Comparison of ENCODE assay signal across 33 cellular contexts in genomic region chr13:70884196-70884595, GRCh38.
"Had no signal": no experiment of that assay in that cellular context is flagged by ENCODE, and none has a peak within 500 bp of the region (broad histone marks: within the 10 kb centered on the region; RNA-seq: fewer than 3 reads in every experiment).

No MANE protein-coding gene starts in this region.

- H3K4me3 ChIP-seq: ascending aorta, breast epithelium, cardiac muscle cell, colonic mucosa, esophagus squamous epithelium, gastroesophageal sphincter, heart right ventricle, hepatocyte had no signal

- H3K27ac ChIP-seq: ascending aorta, breast epithelium, cardiac muscle cell, colonic mucosa, epithelial cell of prostate, esophagus squamous epithelium, gastroesophageal sphincter, heart right ventricle, hepatocyte, WERI-Rb-1 had no signal

- H3K9me3 ChIP-seq: ascending aorta, breast epithelium, colonic mucosa, esophagus squamous epithelium, gastroesophageal sphincter had no signal

- H3K36me3 ChIP-seq: ascending aorta, breast epithelium, cardiac muscle cell, colonic mucosa, esophagus squamous epithelium, gastroesophageal sphincter, heart right ventricle, WERI-Rb-1 had no signal

- H3K27ac Mint-ChIP-seq: activated B cell treated with CpG ODN at 0.5 μM for 24 hours; activated CD4-positive, alpha-beta memory T cell treated with anti-CD3 and anti-CD28 coated beads for 36 hours; activated CD4-positive, alpha-beta T cell treated with anti-CD3 and anti-CD28 coated beads, Interleukin-2, amount 10 ng/mL, durations not matched to agents 24 days and 14 days; activated CD8-positive, alpha-beta memory T cell treated with anti-CD3 and anti-CD28 coated beads, Interleukin-2, amount 10 ng/mL, durations not matched to agents 7 days and 5 days; activated CD8-positive, alpha-beta T cell treated with anti-CD3 and anti-CD28 coated beads, Interleukin-2, amount 10 ng/mL, durations not matched to agents 7 days and 5 days; activated naive CD4-positive, alpha-beta T cell treated with anti-CD3 and anti-CD28 coated beads for 36 hours; activated naive CD4-positive, alpha-beta T cell treated with anti-CD3 and anti-CD28 coated beads, Interleukin-2, amount 50 U/mL, for 72 hours; activated naive CD8-positive, alpha-beta T cell treated with anti-CD3 and anti-CD28 coated beads, Interleukin-2, amount 10 ng/mL, durations not matched to agents 7 days and 5 days; activated T-helper 1 cell treated with anti-CD3 and anti-CD28 coated beads, Interleukin-12 subunit alpha, Interleukin-12 subunit beta, Interleukin-2, Interleukin-4 antibody, amounts not matched to agents 30 ng/mL and 10 ng/mL and 1 ng/mL, durations not matched to agents 14 hours and 24 hours and 36 hours; activated T-helper 2 cell treated with anti-CD3 and anti-CD28 coated beads, Interferon-gamma antibody, Interleukin-2, Interleukin-4, amounts not matched to agents 10 μg/mL and 5 μg/mL and 100 μg/mL, durations not matched to agents 14 hours and 24 hours and 36 hours; brain had no signal

- H3K27me3 Mint-ChIP-seq: activated B cell treated with CpG ODN at 0.5 μM for 24 hours; activated CD4-positive, alpha-beta memory T cell treated with anti-CD3 and anti-CD28 coated beads for 36 hours; activated CD4-positive, alpha-beta T cell treated with anti-CD3 and anti-CD28 coated beads, Interleukin-2, amount 10 ng/mL, durations not matched to agents 24 days and 14 days; activated CD8-positive, alpha-beta memory T cell treated with anti-CD3 and anti-CD28 coated beads, Interleukin-2, amount 10 ng/mL, durations not matched to agents 7 days and 5 days; activated naive CD8-positive, alpha-beta T cell treated with anti-CD3 and anti-CD28 coated beads, Interleukin-2, amount 10 ng/mL, durations not matched to agents 7 days and 5 days; brain had no signal

- H3K27me3 ChIP-seq: ascending aorta, breast epithelium, cardiac muscle cell, colonic mucosa, esophagus squamous epithelium, gastroesophageal sphincter, heart right ventricle, hepatocyte had no signal

- DNase-seq: activated B cell treated with CpG ODN at 0.5 μM for 24 hours; activated CD4-positive, alpha-beta memory T cell treated with anti-CD3 and anti-CD28 coated beads for 36 hours; activated CD4-positive, alpha-beta T cell treated with anti-CD3 and anti-CD28 coated beads, Interleukin-2, amount 10 ng/mL, durations not matched to agents 24 days and 14 days; activated CD8-positive, alpha-beta memory T cell treated with anti-CD3 and anti-CD28 coated beads, Interleukin-2, amount 10 ng/mL, durations not matched to agents 7 days and 5 days; activated CD8-positive, alpha-beta memory T cell treated with anti-CD3 and anti-CD28 coated beads, Interleukin-2, amount 50 U/mL, for 4 hours; activated CD8-positive, alpha-beta T cell treated with anti-CD3 and anti-CD28 coated beads, Interleukin-2, amount 10 ng/mL, durations not matched to agents 7 days and 5 days; activated effector memory CD4-positive, alpha-beta T cell treated with anti-CD3 and anti-CD28 coated beads, Interleukin-2, amount 50 U/mL, for 16 hours; activated naive CD4-positive, alpha-beta T cell treated with anti-CD3 and anti-CD28 coated beads for 36 hours; activated naive CD8-positive, alpha-beta T cell treated with anti-CD3 and anti-CD28 coated beads, Interleukin-2, amount 10 ng/mL, durations not matched to agents 7 days and 5 days; activated T-cell treated with anti-CD3 and anti-CD28 coated beads, Interleukin-2, amount 50 U/mL, for 1 hour; activated T-cell treated with anti-CD3 and anti-CD28 coated beads, Interleukin-2, amount 50 U/mL, for 48 hours; central memory CD4-positive, alpha-beta T cell; cerebellar nuclear complex; colonic mucosa; effector CD8-positive, alpha-beta T cell; esophagus squamous epithelium; foreskin melanocyte; heart right ventricle; T-helper 9 cell; WERI-Rb-1 had no signal

- H3K4me2 ChIP-seq: hepatocyte had no signal

- H3K79me2 ChIP-seq: hepatocyte had no signal

- FAIRE-seq: endometrium, endothelial cell of umbilical vein had no signal

- H2AFZ ChIP-seq: hepatocyte had no signal

- H3K4me3 Mint-ChIP-seq: activated B cell treated with CpG ODN at 0.5 μM for 24 hours; activated CD4-positive, alpha-beta memory T cell treated with anti-CD3 and anti-CD28 coated beads for 36 hours; activated CD4-positive, alpha-beta T cell treated with anti-CD3 and anti-CD28 coated beads, Interleukin-2, amount 10 ng/mL, durations not matched to agents 24 days and 14 days; activated CD8-positive, alpha-beta memory T cell treated with anti-CD3 and anti-CD28 coated beads, Interleukin-2, amount 10 ng/mL, durations not matched to agents 7 days and 5 days; activated CD8-positive, alpha-beta T cell treated with anti-CD3 and anti-CD28 coated beads, Interleukin-2, amount 10 ng/mL, durations not matched to agents 7 days and 5 days; activated naive CD4-positive, alpha-beta T cell treated with anti-CD3 and anti-CD28 coated beads for 36 hours; activated naive CD8-positive, alpha-beta T cell treated with anti-CD3 and anti-CD28 coated beads, Interleukin-2, amount 10 ng/mL, durations not matched to agents 7 days and 5 days; activated T-helper 1 cell treated with anti-CD3 and anti-CD28 coated beads, Interleukin-12 subunit alpha, Interleukin-12 subunit beta, Interleukin-2, Interleukin-4 antibody, amounts not matched to agents 30 ng/mL and 10 ng/mL and 1 ng/mL, durations not matched to agents 14 hours and 24 hours and 36 hours; brain had no signal

- H3K36me3 Mint-ChIP-seq: activated CD4-positive, alpha-beta memory T cell treated with anti-CD3 and anti-CD28 coated beads for 36 hours; activated CD8-positive, alpha-beta memory T cell treated with anti-CD3 and anti-CD28 coated beads, Interleukin-2, amount 10 ng/mL, durations not matched to agents 7 days and 5 days; activated naive CD4-positive, alpha-beta T cell treated with anti-CD3 and anti-CD28 coated beads, Interleukin-2, amount 50 U/mL, for 72 hours; activated naive CD8-positive, alpha-beta T cell treated with anti-CD3 and anti-CD28 coated beads, Interleukin-2, amount 10 ng/mL, durations not matched to agents 7 days and 5 days; brain had no signal

- H3K9me3 Mint-ChIP-seq: activated CD4-positive, alpha-beta T cell treated with anti-CD3 and anti-CD28 coated beads, Interleukin-2, amount 10 ng/mL, durations not matched to agents 24 days and 14 days had no signal

- H3K4me1 Mint-ChIP-seq: activated B cell treated with CpG ODN at 0.5 μM for 24 hours; activated CD4-positive, alpha-beta T cell treated with anti-CD3 and anti-CD28 coated beads, Interleukin-2, amount 10 ng/mL, durations not matched to agents 24 days and 14 days; activated CD8-positive, alpha-beta memory T cell treated with anti-CD3 and anti-CD28 coated beads, Interleukin-2, amount 10 ng/mL, durations not matched to agents 7 days and 5 days; activated naive CD8-positive, alpha-beta T cell treated with anti-CD3 and anti-CD28 coated beads, Interleukin-2, amount 10 ng/mL, durations not matched to agents 7 days and 5 days; brain had no signal

- ATAC-seq: activated CD4-positive, CD25-positive, alpha-beta regulatory T cell treated with anti-CD3 and anti-CD28 coated beads, Interleukin-2, amount 50 U/mL, for 24 hours; activated CD8-positive, alpha-beta memory T cell treated with anti-CD3 and anti-CD28 coated beads, Interleukin-2, amount 10 ng/mL, durations not matched to agents 7 days and 5 days; activated CD8-positive, alpha-beta T cell treated with anti-CD3 and anti-CD28 coated beads, Interleukin-2, amount 10 ng/mL, durations not matched to agents 7 days and 5 days; activated naive CD4-positive, alpha-beta T cell treated with anti-CD3 and anti-CD28 coated beads, Interleukin-2, amount 50 U/mL, for 72 hours; gastroesophageal sphincter; heart right ventricle had no signal

- H3K4me1 ChIP-seq: ascending aorta, breast epithelium, colonic mucosa, esophagus squamous epithelium, gastroesophageal sphincter, heart right ventricle had no signal
